16 cellular contexts compared by ENCODE assay signal in genomic region chr14:61460063-61460462, GRCh38.
DNase-seq lines count a peak whose midpoint lies in the region; ATAC-seq and TF ChIP-seq lines count a peak whose summit lies in the region.
"Had no signal": no experiment of that assay in that cellular context is flagged by ENCODE, and none has a peak within 500 bp of the region (broad histone marks: within the 10 kb centered on the region; RNA-seq: fewer than 3 reads in every experiment).

No MANE protein-coding gene starts in this region.

- no peaks in the 10 kb centered on the region for H3K27me3 Mint-ChIP-seq in T-helper 2 cell treated with Interferon-gamma antibody and Interleukin-4, amounts not matched to agents 5 μg/mL and 100 μg/mL, for 36 hours (ENCODE audit: low read depth)
- H3K27me3 Mint-ChIP-seq in stimulated activated naive CD8-positive, alpha-beta T cell treated with anti-CD3 and anti-CD28 coated beads, Interleukin-15, Interleukin-2, amounts not matched to agents 100 ng/mL and 50 ng/mL, for 24 hours: no peaks in the 10 kb centered on the region
- no peaks in the 10 kb centered on the region for H3K27me3 Mint-ChIP-seq in stimulated activated naive CD8-positive, alpha-beta T cell treated with anti-CD3 and anti-CD28 coated beads, Interleukin-15, amount 100 ng/mL, for 72 hours
- H3K27me3 Mint-ChIP-seq in activated naive CD8-positive, alpha-beta T cell treated with anti-CD3 and anti-CD28 coated beads, Interleukin-2, amount 10 ng/mL, durations not matched to agents 7 days and 5 days: no peaks in the 10 kb centered on the region

- no peak for ATAC-seq in stimulated activated naive CD8-positive, alpha-beta T cell treated with anti-CD3 and anti-CD28 coated beads, Interleukin-15, amount 100 ng/mL, for 72 hours
- ATAC-seq in activated naive CD8-positive, alpha-beta T cell treated with anti-CD3 and anti-CD28 coated beads, Interleukin-2, amount 10 ng/mL, durations not matched to agents 7 days and 5 days (ENCODE audit: low read depth): no peak
- ATAC-seq: Panc1 had no signal

- intact Hi-C loops in lower leg skin (cut with DNase I; ENCODE audit: low total_unique reads): no loop called here

- TF ChIP-seq CTCF in right atrium auricular region (IDR thresholded peaks at IDR 0.05) (no peak), lower leg skin (IDR thresholded peaks at IDR 0.05) (no peak)

- no peaks in the 10 kb centered on the region for H3K27me3 ChIP-seq in right atrium auricular region
- H3K27me3 ChIP-seq: BLaER1 had no signal

- peaks cover 42% of the 10 kb centered on the region for H3K4me1 Mint-ChIP-seq in T-helper 2 cell treated with Interferon-gamma antibody and Interleukin-4, amounts not matched to agents 5 μg/mL and 100 μg/mL, for 36 hours (ENCODE audit: low read depth)
- H3K4me1 Mint-ChIP-seq in stimulated activated naive CD8-positive, alpha-beta T cell treated with anti-CD3 and anti-CD28 coated beads, Interleukin-15, Interleukin-2, amounts not matched to agents 100 ng/mL and 50 ng/mL, for 24 hours (ENCODE audit: low read depth): peaks cover 90% of the 10 kb centered on the region
- H3K4me1 Mint-ChIP-seq in stimulated activated naive CD8-positive, alpha-beta T cell treated with anti-CD3 and anti-CD28 coated beads, Interleukin-15, amount 100 ng/mL, for 72 hours: peaks cover 89% of the 10 kb centered on the region
- H3K4me1 Mint-ChIP-seq in activated naive CD8-positive, alpha-beta T cell treated with anti-CD3 and anti-CD28 coated beads, Interleukin-2, amount 10 ng/mL, durations not matched to agents 7 days and 5 days: peaks cover 67% of the 10 kb centered on the region

- WGBS in lower leg skin, 2 donors: 97 to 100% methylated on average over 1 of the region's 1 CpG

- no peaks in the 10 kb centered on the region for H3K36me3 ChIP-seq in right atrium auricular region
- H3K36me3 ChIP-seq: HAP-1 had no signal

- peak overlapping the region; percentile 67 for H3K27ac Mint-ChIP-seq in T-helper 2 cell treated with Interferon-gamma antibody and Interleukin-4, amounts not matched to agents 5 μg/mL and 100 μg/mL, for 36 hours
- peak overlapping the region; percentile 94 for H3K27ac Mint-ChIP-seq in stimulated activated naive CD8-positive, alpha-beta T cell treated with anti-CD3 and anti-CD28 coated beads, Interleukin-15, Interleukin-2, amounts not matched to agents 100 ng/mL and 50 ng/mL, for 24 hours
- H3K27ac Mint-ChIP-seq in stimulated activated naive CD8-positive, alpha-beta T cell treated with anti-CD3 and anti-CD28 coated beads, Interleukin-15, amount 100 ng/mL, for 72 hours: peak overlapping the region in 1 of 2 donors; percentile 59
- H3K27ac Mint-ChIP-seq in activated naive CD8-positive, alpha-beta T cell treated with anti-CD3 and anti-CD28 coated beads, Interleukin-2, amount 10 ng/mL, durations not matched to agents 7 days and 5 days: peak overlapping the region; percentile 93

- H3K4me3 Mint-ChIP-seq in T-helper 2 cell treated with Interferon-gamma antibody and Interleukin-4, amounts not matched to agents 5 μg/mL and 100 μg/mL, for 36 hours: no peak overlapping the region
- peak overlapping the region; percentile 1 for H3K4me3 Mint-ChIP-seq in stimulated activated naive CD8-positive, alpha-beta T cell treated with anti-CD3 and anti-CD28 coated beads, Interleukin-15, Interleukin-2, amounts not matched to agents 100 ng/mL and 50 ng/mL, for 24 hours
- H3K4me3 Mint-ChIP-seq in stimulated activated naive CD8-positive, alpha-beta T cell treated with anti-CD3 and anti-CD28 coated beads, Interleukin-15, amount 100 ng/mL, for 72 hours: no peak overlapping the region
- H3K4me3 Mint-ChIP-seq in activated naive CD8-positive, alpha-beta T cell treated with anti-CD3 and anti-CD28 coated beads, Interleukin-2, amount 10 ng/mL, durations not matched to agents 7 days and 5 days: no peak overlapping the region

- TF ChIP-seq POLR2A in lower leg skin (IDR thresholded peaks at IDR 0.05): no peak

- no peak for DNase-seq in T-helper 2 cell treated with Interferon-gamma antibody and Interleukin-4, amounts not matched to agents 5 μg/mL and 100 μg/mL, for 36 hours (ENCODE audit: low spot score)
- no peak for DNase-seq in T-helper 2 cell
- DNase-seq in stimulated activated naive CD8-positive, alpha-beta T cell treated with anti-CD3 and anti-CD28 coated beads, Interleukin-15, amount 100 ng/mL, for 72 hours: no peak
- DNase-seq in activated naive CD8-positive, alpha-beta T cell treated with anti-CD3 and anti-CD28 coated beads, Interleukin-2, amount 10 ng/mL, durations not matched to agents 7 days and 5 days: no peak
- no peak for DNase-seq in right atrium auricular region (ENCODE audit: low spot score)
- no peak for DNase-seq in lower leg skin (ENCODE audit: low spot score in 2 of 2)
- DNase-seq in activated effector memory CD4-positive, alpha-beta T cell treated with Interleukin-2 at 50 U/mL for 16 hours: no peak
- DNase-seq: 8988T, DMS79, NCI-H1930, NCI-H2171, NCI-H82 had no signal

- peaks cover 0 to 21% of the 10 kb centered on the region in 2 donors for H3K4me1 ChIP-seq in right atrium auricular region
- H3K4me1 ChIP-seq: HAP-1 had no signal

- H3K4me3 ChIP-seq in right atrium auricular region (no peak overlapping the region), lower leg skin (ENCODE audit: low read depth, poor library complexity, severe bottlenecking) (no peak overlapping the region)
- H3K4me3 ChIP-seq: BLaER1, HAP-1 had no signal

- POLR2A ChIA-PET in activated naive CD8-positive, alpha-beta T cell treated with anti-CD3 and anti-CD28 coated beads, Interleukin-2, amount 10 ng/mL, durations not matched to agents 7 days and 5 days (lab: Charles Lee): interaction anchor here (0.7 to 1.4 kb wide), 2 partner anchors 9 to 268 kb away, joined by 3 read pairs; no protein-coding TSS in a partner anchor

- H3K9me3 Mint-ChIP-seq in T-helper 2 cell treated with Interferon-gamma antibody and Interleukin-4, amounts not matched to agents 5 μg/mL and 100 μg/mL, for 36 hours: peaks cover 6% of the 10 kb centered on the region
- peaks cover 4% of the 10 kb centered on the region for H3K9me3 Mint-ChIP-seq in stimulated activated naive CD8-positive, alpha-beta T cell treated with anti-CD3 and anti-CD28 coated beads, Interleukin-15, Interleukin-2, amounts not matched to agents 100 ng/mL and 50 ng/mL, for 24 hours
- peaks cover 5 to 7% of the 10 kb centered on the region in 2 donors for H3K9me3 Mint-ChIP-seq in stimulated activated naive CD8-positive, alpha-beta T cell treated with anti-CD3 and anti-CD28 coated beads, Interleukin-15, amount 100 ng/mL, for 72 hours
- no peaks in the 10 kb centered on the region for H3K9me3 Mint-ChIP-seq in activated naive CD8-positive, alpha-beta T cell treated with anti-CD3 and anti-CD28 coated beads, Interleukin-2, amount 10 ng/mL, durations not matched to agents 7 days and 5 days

- H3K27ac ChIP-seq in right atrium auricular region: no peak overlapping the region
- H3K27ac ChIP-seq: BLaER1 had no signal

- peaks cover 82% of the 10 kb centered on the region for H3K36me3 Mint-ChIP-seq in T-helper 2 cell treated with Interferon-gamma antibody and Interleukin-4, amounts not matched to agents 5 μg/mL and 100 μg/mL, for 36 hours (ENCODE audit: low read depth)
- peaks cover 95% of the 10 kb centered on the region for H3K36me3 Mint-ChIP-seq in stimulated activated naive CD8-positive, alpha-beta T cell treated with anti-CD3 and anti-CD28 coated beads, Interleukin-15, Interleukin-2, amounts not matched to agents 100 ng/mL and 50 ng/mL, for 24 hours (ENCODE audit: low read depth)
- H3K36me3 Mint-ChIP-seq in activated naive CD8-positive, alpha-beta T cell treated with anti-CD3 and anti-CD28 coated beads, Interleukin-2, amount 10 ng/mL, durations not matched to agents 7 days and 5 days: peaks cover 69% of the 10 kb centered on the region

- peaks cover 0 to 8% of the 10 kb centered on the region in 2 donors for H3K9me3 ChIP-seq in right atrium auricular region
- H3K9me3 ChIP-seq: HAP-1 had no signal
